Comparison of ENCODE assay signal across 1 cellular context in genomic region chr1:11479375-11479979, GRCh38.
TF ChIP-seq lines count a peak whose summit lies in the region.

No MANE protein-coding gene starts in this region.

TF ChIP-seq in GM23338, 12 proteins besides CTCF, POLR2A, EP300 and RAD21 (continued from another document):
- TF ChIP-seq REST (IDR thresholded peaks at IDR 0.05; ENCODE audit: unreplicated experiment) (no peak), ETS1 (IDR thresholded peaks at IDR 0.05) (no peak), ZNF331 (CRISPR knock-in tag; IDR thresholded peaks at IDR 0.05; ENCODE audit: low read depth) (no peak)
